Comparison of ENCODE assay signal across 8 cellular contexts in genomic region chr18:59898609-59899297, GRCh38. TPM values are rescaled to one million over a fixed set of nuclear protein-coding genes. Genes with fewer than 3 reads are reported as not detected.
DNase-seq lines count a peak whose midpoint lies in the region; ATAC-seq, FAIRE-seq and TF ChIP-seq lines count a peak whose summit lies in the region.

No MANE protein-coding gene starts in this region.

- peak overlapping the region; percentile 86 for H3K4me2 ChIP-seq in HCT116 (ENCODE audit: low read length)
- peak overlapping the region; percentile 62 for H3K4me2 ChIP-seq in HepG2 (ENCODE audit: low read depth, low read length)

- WGBS in HepG2 (ENCODE audit: low lambda C conversion rate), result 85% methylated on average over 33 of the region's 33 CpGs

- peak overlapping the region; percentile 98 to 100 for H3K27ac Mint-ChIP-seq in activated naive CD4-positive, alpha-beta T cell treated with anti-CD3 and anti-CD28 coated beads, Interleukin-2, amount 50 U/mL, for 72 hours

- H3K36me3 Mint-ChIP-seq in activated naive CD4-positive, alpha-beta T cell treated with anti-CD3 and anti-CD28 coated beads, Interleukin-2, amount 50 U/mL, for 72 hours, result peaks cover 36 to 40% of the 10 kb centered on the region in 2 donors

- in situ Hi-C loops in HepG2 (cut with HindIII; ENCODE audit: extremely low pct_ligation_motif_present, low pct_unique_long_range_greater_than_20kb), result no loop called here

- DNase-seq in HCT116 (ENCODE audit: low read depth, low spot score), result no peak
- no peak for DNase-seq in activated naive CD4-positive, alpha-beta T cell treated with anti-CD3 and anti-CD28 coated beads, Interleukin-2, amount 50 U/mL, for 72 hours (ENCODE audit: low spot score in 2 of 2)
- DNase-seq in HepG2 (ENCODE audit: low spot score), result no peak
- no peak for DNase-seq in vagina (ENCODE audit: extremely low spot score in 2 of 2)
- DNase-seq in NCI-H1694 treated with DMSO at 0.1 percent for 48 hours (lab: John Stamatoyannopoulos, UW), result no peak
- DNase-seq in SKM-1 treated with dmso at 0.1 percent for 144 hours (lab: John Stamatoyannopoulos, UW; ENCODE audit: unreplicated experiment), result no peak
- no peak for DNase-seq in NCI-H187 treated with DMSO at 0.1 percent for 48 hours (lab: John Stamatoyannopoulos, UW)

- TF ChIP-seq EP300 in HepG2 (IDR thresholded peaks at IDR 0.05; ENCODE audit: low read depth in 2 of 2, low read length in 2 of 2) (no peak), HepG2 (CRISPR knock-in tag; IDR thresholded peaks at IDR 0.05; ENCODE audit: borderline replicate concordance) (no peak)

- H3K27me3 ChIP-seq in HCT116 (ENCODE audit: insufficient read depth, low read length), result no peaks in the 10 kb centered on the region
- 0 out of 5 replicates have a peak, but pooled peaks cover 0 to 3% of the 10 kb centered on the region in 2 experiments for H3K27me3 ChIP-seq in HepG2 (ENCODE audit: control insufficient read depth in 1 of 2, insufficient read depth in 2 of 2, low read length in 2 of 2)
- peaks cover 5% of the 10 kb centered on the region for H3K27me3 ChIP-seq in vagina

- POLR2A ChIA-PET in HCT116 (lab: Charles Lee), result interaction anchor here (0.7 to 3.3 kb wide), 23 partner anchors 8 to 90 kb away, joined by 3 to 36 read pairs (median 7); no protein-coding TSS in a partner anchor
- POLR2A ChIA-PET in HepG2 (lab: Yijun Ruan, JAX), result interaction anchor here (1.6 kb wide), 1 partner anchor 16 kb away, joined by 9 read pairs; no protein-coding TSS in a partner anchor

- TF ChIP-seq POLR2A in HCT116 (IDR thresholded peaks at IDR 0.05; ENCODE audit: borderline replicate concordance, extremely low read depth, insufficient read depth, insufficient read length) (no peak), HepG2 (IDR thresholded peaks at IDR 0.05; ENCODE audit: insufficient read depth in 1 of 2, low read depth in 2 of 2, low read length in 2 of 2) (no peak), vagina (IDR thresholded peaks at IDR 0.05) (no peak)

- ATAC-seq in HCT116 (no peak), HepG2 (no peak)
- ATAC-seq in activated naive CD4-positive, alpha-beta T cell treated with anti-CD3 and anti-CD28 coated beads, Interleukin-2, amount 50 U/mL, for 72 hours, result peak in 1 of 2 donors; percentile 26

- TF ChIP-seq RAD21 in HCT116 (IDR thresholded peaks at IDR 0.05; ENCODE audit: low read depth) (no peak), HepG2 (CRISPR knock-in tag; IDR thresholded peaks at IDR 0.05) (no peak)

- TSS peak; percentile 86 for BruUV-seq in HCT116 (replicated peaks; lab: Mats Ljungman, UMichigan)
- BruUV-seq in HepG2 (replicated peaks; lab: Mats Ljungman, UMichigan), result TSS peak; percentile 89

- RAD21 ChIA-PET in HCT116 (lab: Charles Lee; ENCODE audit: low non-redundant PET in 1 of 2, low total read pairs in 2 of 2, uncharacterized antibody in 2 of 2, unreplicated experiment in 2 of 2), result no interaction called here

- H3K27ac ChIP-seq in C4-2B (peak overlapping the region; percentile 78), HCT116 (ENCODE audit: low read depth, low read length) (peak overlapping the region; percentile 87), HepG2 (ENCODE audit: extremely low read length, insufficient read depth, low read length) (no peak overlapping the region), vagina (peak overlapping the region; percentile 87)

- H3K4me3 ChIP-seq in HCT116 (replicated peaks in 1 of 2; ENCODE audit: low read depth in 1 of 2, low read length in 2 of 2) (peak overlapping the region; percentile 80 to 82), HepG2 (replicated peaks in 1 of 3; ENCODE audit: insufficient read depth in 1 of 3, low read depth in 2 of 3, low read length in 3 of 3) (peak overlapping the region in 1 of 3 experiments; percentile 51; a peak in 2 of 6 replicates), vagina (peak overlapping the region; percentile 64 to 82)

- H3K4me1 ChIP-seq in HCT116 (ENCODE audit: control insufficient read depth in 1 of 2, insufficient read depth in 2 of 2, low read length in 2 of 2) (peaks cover 26 to 41% of the 10 kb centered on the region in 2 experiments), HepG2 (ENCODE audit: insufficient read depth, low read length) (no peaks in the 10 kb centered on the region), vagina (peaks cover 12% of the 10 kb centered on the region)

- CTCF ChIA-PET in HCT116 (lab: Charles Lee), result interaction anchor here (1.4 kb wide), 2 partner anchors 58 to 61 kb away, joined by 4 to 5 read pairs; no protein-coding TSS in a partner anchor
- CTCF ChIA-PET in HepG2 (lab: Yijun Ruan, JAX; ENCODE audit: low intra/inter-chr PET ratio, low total read pairs), result no interaction called here

- H3K79me2 ChIP-seq in HCT116 (ENCODE audit: insufficient read depth, low read length) (peaks cover 46% of the 10 kb centered on the region), HepG2 (ENCODE audit: insufficient read depth, low read length) (no peaks in the 10 kb centered on the region)

- intact Hi-C loops in HCT116 (cut with micrococcal nuclease) (loop anchor here (1.0 kb wide), 1 partner anchor 55 kb away; no protein-coding TSS in a partner anchor), HepG2 (cut with micrococcal nuclease; ENCODE audit: unreplicated experiment) (no loop called here), vagina (cut with DNase I) (no loop called here)

- no peaks in the 10 kb centered on the region for H3K9me3 ChIP-seq in HCT116 (ENCODE audit: control insufficient read depth in 1 of 2, insufficient read depth in 1 of 2, low read depth in 1 of 2, low read length in 2 of 2)
- H3K9me3 ChIP-seq in HepG2 (ENCODE audit: low read length), result no peaks in the 10 kb centered on the region
- H3K9me3 ChIP-seq in vagina, result no peaks in the 10 kb centered on the region

- H2AFZ ChIP-seq in HCT116 (ENCODE audit: low read depth, low read length, poor library complexity, severe bottlenecking) (no peak overlapping the region), HepG2 (ENCODE audit: low read length) (no peak overlapping the region)

- H4K20me1 ChIP-seq in HCT116 (ENCODE audit: insufficient read depth) (peaks cover 13% of the 10 kb centered on the region; the same call in 1 of the 2 replicates), HepG2 (ENCODE audit: insufficient read depth, low read length) (no peaks in the 10 kb centered on the region)

- no peaks in the 10 kb centered on the region for H3K9me2 ChIP-seq in HCT116 (ENCODE audit: insufficient read depth)

- H3K9ac ChIP-seq in HCT116 (ENCODE audit: low read length) (peak overlapping the region; percentile 92), HepG2 (ENCODE audit: insufficient read depth, low read depth, low read length) (no peak overlapping the region)

- TF ChIP-seq CTCF in C4-2B (conservative IDR thresholded peaks at IDR 0.05) (no peak), HCT116 (IDR thresholded peaks at IDR 0.05 in 2 of 3, conservative IDR thresholded peaks at IDR 0.05 in 1 of 3; ENCODE audit: borderline replicate concordance in 1 of 3, insufficient read depth in 1 of 3, low read depth in 2 of 3, low read length in 2 of 3) (no peak), HepG2 (CRISPR knock-in tag; IDR thresholded peaks at IDR 0.05) (no peak), vagina (IDR thresholded peaks at IDR 0.05) (peak in 1 of 3 experiments; percentile 11)

- H3K9me3 Mint-ChIP-seq in activated naive CD4-positive, alpha-beta T cell treated with anti-CD3 and anti-CD28 coated beads, Interleukin-2, amount 50 U/mL, for 72 hours, result no peaks in the 10 kb centered on the region

- no peak for FAIRE-seq in HepG2 (lab: Jason Lieb, UNC)

- peaks cover 7 to 16% of the 10 kb centered on the region in 2 experiments; a peak in 3 of 4 replicates for H3K36me3 ChIP-seq in HCT116 (ENCODE audit: control insufficient read depth in 1 of 2, insufficient read depth in 2 of 2, low read length in 2 of 2)
- no peaks in the 10 kb centered on the region for H3K36me3 ChIP-seq in HepG2 (replicated peaks in 1 of 2; ENCODE audit: control insufficient read depth in 1 of 2, insufficient read depth in 2 of 2, low read length in 2 of 2)
- H3K36me3 ChIP-seq in vagina, result no peaks in the 10 kb centered on the region

TF ChIP-seq in HCT116, 20 proteins besides CTCF, POLR2A, EP300 and RAD21 (continues in another document):
- no peak for TF ChIP-seq EGR1 (IDR thresholded peaks at IDR 0.05; ENCODE audit: low read depth)
- no peak for TF ChIP-seq CBX3 (IDR thresholded peaks at IDR 0.05; ENCODE audit: low read depth)
- TF ChIP-seq SRF (IDR thresholded peaks at IDR 0.05; ENCODE audit: low read depth), result no peak

TF ChIP-seq in HepG2, 621 proteins besides CTCF, POLR2A, EP300 and RAD21 (continues in another document):
- no peak for TF ChIP-seq ZNF317 (CRISPR knock-in tag; IDR thresholded peaks at IDR 0.05)

RNA-seq across cellular contexts. Expression of gene PMAIP1, which starts 1.0 kb away (rescaled TPM):
- total RNA-seq in HCT116 (2021; ENCODE audit: unreplicated experiment), result 66.7 TPM
- 29.9 and 33.4 TPM in 2 replicates for polyA plus RNA-seq in HCT116 (2012)
- total RNA-seq in activated naive CD4-positive, alpha-beta T cell treated with anti-CD3 and anti-CD28 coated beads, Interleukin-2, amount 50 U/mL, for 72 hours, result 100 to 1,000 TPM in 1 of 2 donors, 10 to 100 TPM in 1; 52.6 to 105 TPM
- total RNA-seq in HepG2 (2016; rRNA removed; fragmentation: Illumina TruSeq; extraction: Trizol), result 1.5 and 2.1 TPM in 2 replicates
- total RNA-seq in HepG2 (2016; cell fraction: cytosol; rRNA removed; fragmentation: Illumina TruSeq; extraction: Trizol; ENCODE audit: low read depth), result 0.71 TPM in 2 replicates
- 2.1 and 3.2 TPM in 2 replicates for total RNA-seq in HepG2 (2016; cell fraction: insoluble cytoplasmic fraction; rRNA removed; fragmentation: Illumina TruSeq; extraction: Trizol)
- total RNA-seq in HepG2 (2016; cell fraction: membrane; rRNA removed; fragmentation: Illumina TruSeq; extraction: Trizol), result 1.5 and 1.6 TPM in 2 replicates
- 1.8 TPM in 2 replicates for total RNA-seq in HepG2 (2016; cell fraction: nucleus; rRNA removed; fragmentation: Illumina TruSeq; extraction: Trizol)
- 1.7 TPM in 2 replicates for polyA plus RNA-seq in HepG2 (2011; rRNA removed)
- polyA plus RNA-seq in HepG2 (2011; cell fraction: cytosol; rRNA removed), result 0.93 and 1.2 TPM in 2 replicates
- polyA plus RNA-seq in HepG2 (2011; cell fraction: nucleus; rRNA removed), result 0.85 and 1.5 TPM in 2 replicates
- 1.0 and 2.5 TPM in 2 replicates for polyA plus RNA-seq in HepG2 (2012)
- polyA plus RNA-seq in HepG2 (2016; cell fraction: cytosol; fragmentation: Illumina TruSeq; extraction: Trizol; ENCODE audit: low read depth), result 0.43 and 0.49 TPM in 2 replicates
- polyA plus RNA-seq in HepG2 (2016; cell fraction: insoluble cytoplasmic fraction; fragmentation: Illumina TruSeq; extraction: Trizol; ENCODE audit: low read depth), result 2.5 and 3.5 TPM in 2 replicates
- 0.77 and 0.86 TPM in 2 replicates for polyA plus RNA-seq in HepG2 (2016; cell fraction: membrane; fragmentation: Illumina TruSeq; extraction: Trizol; ENCODE audit: low read depth)
- polyA plus RNA-seq in HepG2 (2016; cell fraction: nucleus; fragmentation: Illumina TruSeq; extraction: Trizol; ENCODE audit: insufficient read depth, low read depth), result 3.7 and 3.8 TPM in 2 replicates
- polyA minus RNA-seq in HepG2 (2011; rRNA and poly(A)+ RNA removed; ENCODE audit: low replicate concordance), result 1.1 and 11.3 TPM in 2 replicates
- 0.79 and 1.7 TPM in 2 replicates for polyA minus RNA-seq in HepG2 (2011; cell fraction: cytosol; rRNA and poly(A)+ RNA removed)
- 1.4 and 1.5 TPM in 2 replicates for polyA minus RNA-seq in HepG2 (2011; cell fraction: nucleus; rRNA and poly(A)+ RNA removed)
- total RNA-seq in vagina, result 7.4 TPM
